36 cellular contexts compared by ENCODE assay signal in the genomic region with DNA sequence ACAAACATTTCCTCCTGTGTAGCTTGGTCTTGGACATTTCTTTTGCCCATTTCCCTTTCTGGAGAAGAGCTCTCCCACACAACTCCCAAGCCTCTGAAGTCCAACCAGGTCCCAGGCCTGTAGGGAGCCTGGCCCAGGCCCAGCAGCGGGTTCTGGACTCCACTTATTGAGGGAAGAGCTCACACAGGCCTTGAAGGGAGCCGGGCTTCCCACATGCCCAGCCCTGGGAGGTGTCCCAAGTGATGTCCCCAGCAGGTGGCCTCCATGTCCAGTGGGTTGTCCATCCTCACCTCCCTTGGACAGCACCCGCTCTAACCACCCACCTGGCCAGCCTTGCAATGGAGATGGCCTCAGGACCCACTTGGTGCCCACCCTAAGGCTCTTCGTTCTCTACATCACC. TPM values are rescaled to one million over a fixed set of nuclear protein-coding genes. Genes with fewer than 3 reads are reported as not detected.
"Had no signal": no experiment of that assay in that cellular context is flagged by ENCODE, and none has a peak within 500 bp of the region (broad histone marks: within the 10 kb centered on the region; RNA-seq: fewer than 3 reads in every experiment).

No MANE protein-coding gene starts in this region.

- H3K9me3 ChIP-seq: ascending aorta had no signal

- H3K27ac Mint-ChIP-seq: activated CD4-positive, alpha-beta memory T cell treated with anti-CD3 and anti-CD28 coated beads, Interleukin-2, amount 10 ng/mL, durations not matched to agents 7 days and 5 days; activated CD4-positive, alpha-beta T cell treated with anti-CD3 and anti-CD28 coated beads for 36 hours; activated CD4-positive, alpha-beta T cell treated with anti-CD3 and anti-CD28 coated beads, Interleukin-2, amount 10 ng/mL, durations not matched to agents 7 days and 5 days; activated CD8-positive, alpha-beta memory T cell treated with anti-CD3 and anti-CD28 coated beads, Interleukin-2, amount 10 ng/mL, durations not matched to agents 7 days and 5 days; activated CD8-positive, alpha-beta T cell treated with anti-CD3 and anti-CD28 coated beads, Interleukin-2, amount 10 ng/mL, durations not matched to agents 7 days and 5 days; activated naive CD4-positive, alpha-beta T cell treated with anti-CD3 and anti-CD28 coated beads, Interleukin-2, amount 10 ng/mL, durations not matched to agents 7 days and 5 days; activated naive CD4-positive, alpha-beta T cell treated with anti-CD3 and anti-CD28 coated beads, Interleukin-2, amount 50 U/mL, for 24 hours; activated naive CD8-positive, alpha-beta T cell; activated naive CD8-positive, alpha-beta T cell treated with anti-CD3 and anti-CD28 coated beads, Interleukin-2, amount 10 ng/mL, durations not matched to agents 7 days and 5 days; activated naive CD8-positive, alpha-beta T cell treated with anti-CD3 and anti-CD28 coated beads, Interleukin-2, amount 50 U/mL, for 24 hours; activated T-cell treated with anti-CD3 and anti-CD28 coated beads, Interleukin-2, amount 50 U/mL, for 24 hours; activated T-helper 2 cell treated with anti-CD3 and anti-CD28 coated beads, Interferon-gamma antibody, Interleukin-2, Interleukin-4, amounts not matched to agents 10 μg/mL and 5 μg/mL and 100 μg/mL, durations not matched to agents 14 hours and 24 hours and 36 hours; brain; T-helper 2 cell treated with Interferon-gamma antibody and Interleukin-4, amounts not matched to agents 5 μg/mL and 100 μg/mL, for 36 hours had no signal

- DNase-seq: activated B cell treated with CpG ODN at 0.5 μM for 24 hours; activated CD4-positive, alpha-beta memory T cell treated with anti-CD3 and anti-CD28 coated beads, Interleukin-2, amount 10 ng/mL, durations not matched to agents 7 days and 5 days; activated CD4-positive, alpha-beta T cell treated with anti-CD3 and anti-CD28 coated beads for 1 hour; activated CD4-positive, alpha-beta T cell treated with anti-CD3 and anti-CD28 coated beads for 36 hours; activated CD4-positive, alpha-beta T cell treated with anti-CD3 and anti-CD28 coated beads for 48 hours; activated CD4-positive, alpha-beta T cell treated with anti-CD3 and anti-CD28 coated beads, Interleukin-2, amount 10 ng/mL, durations not matched to agents 7 days and 5 days; activated CD4-positive, alpha-beta T cell treated with anti-CD3 and anti-CD28 coated beads, Interleukin-2, amount 50 U/mL, for 48 hours; activated CD8-positive, alpha-beta memory T cell treated with anti-CD3 and anti-CD28 coated beads, Interleukin-2, amount 10 ng/mL, durations not matched to agents 7 days and 5 days; activated CD8-positive, alpha-beta memory T cell treated with anti-CD3 and anti-CD28 coated beads, Interleukin-2, amount 50 U/mL, for 48 hours; activated CD8-positive, alpha-beta T cell treated with anti-CD3 and anti-CD28 coated beads, Interleukin-2, amount 10 ng/mL, durations not matched to agents 7 days and 5 days; activated effector memory CD4-positive, alpha-beta T cell treated with Interleukin-2 at 50 U/mL for 16 hours; activated gamma-delta T cell; activated naive CD4-positive, alpha-beta T cell treated with anti-CD3 and anti-CD28 coated beads, Interleukin-2, amount 10 ng/mL, durations not matched to agents 7 days and 5 days; activated naive CD4-positive, alpha-beta T cell treated with Interleukin-2 at 50 U/mL for 16 hours; activated naive CD8-positive, alpha-beta T cell treated with anti-CD3 and anti-CD28 coated beads, Interleukin-2, amount 10 ng/mL, durations not matched to agents 7 days and 5 days; activated naive CD8-positive, alpha-beta T cell treated with anti-CD3 and anti-CD28 coated beads, Interleukin-2, amount 50 U/mL, for 24 hours; activated T-cell treated with anti-CD3 and anti-CD28 coated beads, Interleukin-2, amount 50 U/mL, for 24 hours; activated T-cell treated with anti-CD3 and anti-CD28 coated beads, Interleukin-2, amount 50 U/mL, for 48 hours; amygdala; anterior cingulate cortex; caudate nucleus; cerebellar nuclear complex; T-helper 2 cell; T-helper 9 cell had no signal

- H3K27me3 ChIP-seq: ascending aorta, cardiac muscle cell had no signal

- H3K36me3 ChIP-seq: ascending aorta, cardiac muscle cell had no signal

- H3K4me1 Mint-ChIP-seq: activated CD4-positive, alpha-beta T cell treated with anti-CD3 and anti-CD28 coated beads for 36 hours; activated naive CD4-positive, alpha-beta T cell treated with anti-CD3 and anti-CD28 coated beads, Interleukin-2, amount 50 U/mL, for 24 hours; activated naive CD8-positive, alpha-beta T cell treated with anti-CD3 and anti-CD28 coated beads, Interleukin-2, amount 50 U/mL, for 24 hours; brain had no signal

- H3K4me3 Mint-ChIP-seq: activated B cell treated with CpG ODN at 0.5 μM for 24 hours; activated CD4-positive, alpha-beta memory T cell treated with anti-CD3 and anti-CD28 coated beads, Interleukin-2, amount 10 ng/mL, durations not matched to agents 7 days and 5 days; activated CD4-positive, alpha-beta T cell treated with anti-CD3 and anti-CD28 coated beads for 36 hours; activated CD4-positive, alpha-beta T cell treated with anti-CD3 and anti-CD28 coated beads, Interleukin-2, amount 10 ng/mL, durations not matched to agents 7 days and 5 days; activated CD8-positive, alpha-beta memory T cell treated with anti-CD3 and anti-CD28 coated beads, Interleukin-2, amount 10 ng/mL, durations not matched to agents 7 days and 5 days; activated CD8-positive, alpha-beta T cell treated with anti-CD3 and anti-CD28 coated beads, Interleukin-2, amount 10 ng/mL, durations not matched to agents 7 days and 5 days; activated naive CD4-positive, alpha-beta T cell treated with anti-CD3 and anti-CD28 coated beads, Interleukin-2, amount 10 ng/mL, durations not matched to agents 7 days and 5 days; activated naive CD4-positive, alpha-beta T cell treated with anti-CD3 and anti-CD28 coated beads, Interleukin-2, amount 50 U/mL, for 24 hours; activated naive CD8-positive, alpha-beta T cell; activated naive CD8-positive, alpha-beta T cell treated with anti-CD3 and anti-CD28 coated beads, Interleukin-2, amount 10 ng/mL, durations not matched to agents 7 days and 5 days; activated naive CD8-positive, alpha-beta T cell treated with anti-CD3 and anti-CD28 coated beads, Interleukin-2, amount 50 U/mL, for 24 hours; activated T-cell treated with anti-CD3 and anti-CD28 coated beads, Interleukin-2, amount 50 U/mL, for 24 hours; brain; central memory CD8-positive, alpha-beta T cell; T-helper 2 cell treated with Interferon-gamma antibody and Interleukin-4, amounts not matched to agents 5 μg/mL and 100 μg/mL, for 36 hours had no signal

- H3K4me1 ChIP-seq: ascending aorta had no signal

- H3K4me3 ChIP-seq: ascending aorta, cardiac muscle cell had no signal

- H3K36me3 Mint-ChIP-seq: activated CD8-positive, alpha-beta memory T cell treated with anti-CD3 and anti-CD28 coated beads, Interleukin-2, amount 10 ng/mL, durations not matched to agents 7 days and 5 days; activated naive CD4-positive, alpha-beta T cell treated with anti-CD3 and anti-CD28 coated beads, Interleukin-2, amount 10 ng/mL, durations not matched to agents 7 days and 5 days; activated naive CD4-positive, alpha-beta T cell treated with anti-CD3 and anti-CD28 coated beads, Interleukin-2, amount 50 U/mL, for 24 hours; activated naive CD8-positive, alpha-beta T cell; activated naive CD8-positive, alpha-beta T cell treated with anti-CD3 and anti-CD28 coated beads, Interleukin-2, amount 10 ng/mL, durations not matched to agents 7 days and 5 days; brain had no signal

- ATAC-seq: activated CD4-positive, alpha-beta T cell treated with anti-CD3 and anti-CD28 coated beads for 36 hours; activated CD8-positive, alpha-beta memory T cell treated with anti-CD3 and anti-CD28 coated beads, Interleukin-2, amount 10 ng/mL, durations not matched to agents 7 days and 5 days; activated CD8-positive, alpha-beta T cell treated with anti-CD3 and anti-CD28 coated beads, Interleukin-2, amount 10 ng/mL, durations not matched to agents 7 days and 5 days; activated naive CD8-positive, alpha-beta T cell treated with anti-CD3 and anti-CD28 coated beads, Interleukin-2, amount 50 U/mL, for 24 hours had no signal

- H3K9me3 Mint-ChIP-seq: activated B cell treated with CpG ODN at 0.5 μM for 24 hours; activated CD4-positive, alpha-beta memory T cell treated with anti-CD3 and anti-CD28 coated beads, Interleukin-2, amount 10 ng/mL, durations not matched to agents 7 days and 5 days; activated CD4-positive, alpha-beta T cell treated with anti-CD3 and anti-CD28 coated beads, Interleukin-2, amount 10 ng/mL, durations not matched to agents 7 days and 5 days; activated naive CD4-positive, alpha-beta T cell treated with anti-CD3 and anti-CD28 coated beads, Interleukin-2, amount 10 ng/mL, durations not matched to agents 7 days and 5 days; activated naive CD4-positive, alpha-beta T cell treated with anti-CD3 and anti-CD28 coated beads, Interleukin-2, amount 50 U/mL, for 24 hours; activated naive CD8-positive, alpha-beta T cell treated with anti-CD3 and anti-CD28 coated beads, Interleukin-2, amount 10 ng/mL, durations not matched to agents 7 days and 5 days; activated naive CD8-positive, alpha-beta T cell treated with anti-CD3 and anti-CD28 coated beads, Interleukin-2, amount 50 U/mL, for 24 hours; activated T-cell treated with anti-CD3 and anti-CD28 coated beads, Interleukin-2, amount 50 U/mL, for 24 hours; activated T-helper 2 cell treated with anti-CD3 and anti-CD28 coated beads, Interferon-gamma antibody, Interleukin-2, Interleukin-4, amounts not matched to agents 10 μg/mL and 5 μg/mL and 100 μg/mL, durations not matched to agents 14 hours and 24 hours and 36 hours; central memory CD8-positive, alpha-beta T cell; T-helper 2 cell treated with Interferon-gamma antibody and Interleukin-4, amounts not matched to agents 5 μg/mL and 100 μg/mL, for 36 hours had no signal

- H3K27ac ChIP-seq: ascending aorta, cardiac muscle cell, VCaP had no signal

RNA-seq across cellular contexts. Expression of gene EPX, which starts 5.9 kb away (rescaled TPM):
- total RNA-seq: activated B cell treated with CpG ODN at 0.5 μM for 24 hours; activated CD4-positive, alpha-beta memory T cell treated with anti-CD3 and anti-CD28 coated beads, Interleukin-2, amount 10 ng/mL, durations not matched to agents 7 days and 5 days; activated CD4-positive, alpha-beta T cell treated with anti-CD3 and anti-CD28 coated beads for 36 hours; activated CD4-positive, alpha-beta T cell treated with anti-CD3 and anti-CD28 coated beads, Interleukin-2, amount 10 ng/mL, durations not matched to agents 7 days and 5 days; activated CD8-positive, alpha-beta memory T cell treated with anti-CD3 and anti-CD28 coated beads, Interleukin-2, amount 10 ng/mL, durations not matched to agents 7 days and 5 days; activated CD8-positive, alpha-beta T cell treated with anti-CD3 and anti-CD28 coated beads, Interleukin-2, amount 10 ng/mL, durations not matched to agents 7 days and 5 days; activated naive CD8-positive, alpha-beta T cell treated with anti-CD3 and anti-CD28 coated beads, Interleukin-2, amount 10 ng/mL, durations not matched to agents 7 days and 5 days; activated T-helper 2 cell treated with anti-CD3 and anti-CD28 coated beads, Interferon-gamma antibody, Interleukin-2, Interleukin-4, amounts not matched to agents 10 μg/mL and 5 μg/mL and 100 μg/mL, durations not matched to agents 14 hours and 24 hours and 36 hours; ascending aorta; bronchial epithelial cell; cardiac muscle cell; chondrocyte; T-helper 1 cell treated with Interleukin-12 subunit alpha and Interleukin-12 subunit beta and Interleukin-4 antibody, amounts not matched to agents 30 ng/mL and 1 ng/mL, for 36 hours had no signal

RNA-seq across cellular contexts. Expression of gene OR4D2, which starts 19.8 kb away (rescaled TPM):
- total RNA-seq: activated B cell treated with CpG ODN at 0.5 μM for 24 hours; activated CD4-positive, alpha-beta memory T cell treated with anti-CD3 and anti-CD28 coated beads, Interleukin-2, amount 10 ng/mL, durations not matched to agents 7 days and 5 days; activated CD4-positive, alpha-beta T cell treated with anti-CD3 and anti-CD28 coated beads for 36 hours; activated CD4-positive, alpha-beta T cell treated with anti-CD3 and anti-CD28 coated beads, Interleukin-2, amount 10 ng/mL, durations not matched to agents 7 days and 5 days; activated CD8-positive, alpha-beta memory T cell treated with anti-CD3 and anti-CD28 coated beads, Interleukin-2, amount 10 ng/mL, durations not matched to agents 7 days and 5 days; activated CD8-positive, alpha-beta T cell treated with anti-CD3 and anti-CD28 coated beads, Interleukin-2, amount 10 ng/mL, durations not matched to agents 7 days and 5 days; activated naive CD8-positive, alpha-beta T cell treated with anti-CD3 and anti-CD28 coated beads, Interleukin-2, amount 10 ng/mL, durations not matched to agents 7 days and 5 days; activated T-helper 2 cell treated with anti-CD3 and anti-CD28 coated beads, Interferon-gamma antibody, Interleukin-2, Interleukin-4, amounts not matched to agents 10 μg/mL and 5 μg/mL and 100 μg/mL, durations not matched to agents 14 hours and 24 hours and 36 hours; ascending aorta; bronchial epithelial cell; cardiac muscle cell; chondrocyte; T-helper 1 cell treated with Interleukin-12 subunit alpha and Interleukin-12 subunit beta and Interleukin-4 antibody, amounts not matched to agents 30 ng/mL and 1 ng/mL, for 36 hours had no signal

RNA-seq across cellular contexts. Expression of gene OR4D1, which starts 38.4 kb away (rescaled TPM):
- total RNA-seq: activated B cell treated with CpG ODN at 0.5 μM for 24 hours, ascending aorta, bronchial epithelial cell, cardiac muscle cell, chondrocyte had no signal

RNA-seq across cellular contexts. Expression of gene LPO, which starts 51.8 kb away (rescaled TPM):
- total RNA-seq: activated B cell treated with CpG ODN at 0.5 μM for 24 hours; activated CD4-positive, alpha-beta memory T cell treated with anti-CD3 and anti-CD28 coated beads, Interleukin-2, amount 10 ng/mL, durations not matched to agents 7 days and 5 days; activated CD4-positive, alpha-beta T cell treated with anti-CD3 and anti-CD28 coated beads, Interleukin-2, amount 10 ng/mL, durations not matched to agents 7 days and 5 days; activated CD8-positive, alpha-beta memory T cell treated with anti-CD3 and anti-CD28 coated beads, Interleukin-2, amount 10 ng/mL, durations not matched to agents 7 days and 5 days; activated CD8-positive, alpha-beta T cell treated with anti-CD3 and anti-CD28 coated beads, Interleukin-2, amount 10 ng/mL, durations not matched to agents 7 days and 5 days; activated naive CD8-positive, alpha-beta T cell treated with anti-CD3 and anti-CD28 coated beads, Interleukin-2, amount 10 ng/mL, durations not matched to agents 7 days and 5 days; activated T-helper 2 cell treated with anti-CD3 and anti-CD28 coated beads, Interferon-gamma antibody, Interleukin-2, Interleukin-4, amounts not matched to agents 10 μg/mL and 5 μg/mL and 100 μg/mL, durations not matched to agents 14 hours and 24 hours and 36 hours; ascending aorta; bronchial epithelial cell; cardiac muscle cell; chondrocyte; T-helper 1 cell treated with Interleukin-12 subunit alpha and Interleukin-12 subunit beta and Interleukin-4 antibody, amounts not matched to agents 30 ng/mL and 1 ng/mL, for 36 hours had no signal
